ENCODE assay signal across 24 cellular contexts in the genomic region with DNA sequence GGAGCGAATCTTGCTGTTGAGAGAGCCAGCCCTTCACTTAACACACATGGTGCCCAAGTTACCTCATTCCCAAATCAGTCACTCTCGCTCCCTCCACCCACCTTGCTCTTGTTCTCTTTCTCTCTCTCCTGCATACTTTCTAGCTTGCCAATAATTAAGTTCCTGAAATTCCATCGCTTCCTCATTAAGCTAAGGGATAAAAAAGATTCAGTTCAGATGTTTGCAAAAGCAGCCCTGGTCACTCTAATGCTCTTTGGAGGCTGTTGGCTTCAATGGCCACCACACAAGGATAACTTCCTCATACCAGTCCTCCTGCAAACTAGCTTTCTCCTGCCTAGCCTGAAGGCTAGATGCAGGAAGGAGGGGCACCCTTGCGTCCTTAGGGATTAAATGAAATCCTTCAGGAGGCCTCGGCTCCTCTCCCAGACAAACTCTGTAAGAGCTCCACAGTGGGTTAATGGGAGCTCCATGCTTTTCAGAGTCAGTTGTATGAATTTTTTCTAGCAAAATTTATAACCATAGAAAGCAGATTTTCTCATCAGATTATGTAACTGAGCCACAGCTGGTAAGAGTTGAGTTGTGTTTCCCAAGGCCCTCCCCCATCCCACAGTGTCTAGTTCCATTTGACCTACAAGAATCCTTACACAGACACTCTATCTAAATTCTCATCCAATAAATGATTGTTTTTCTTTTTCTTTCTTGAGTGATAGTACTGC.
DNase-seq lines count a peak whose midpoint lies in the region; ATAC-seq and TF ChIP-seq lines count a peak whose summit lies in the region.
"Had no signal": no experiment of that assay in that cellular context is flagged by ENCODE, and none has a peak within 500 bp of the region (broad histone marks: within the 10 kb centered on the region; RNA-seq: fewer than 3 reads in every experiment).

No MANE protein-coding gene starts in this region.

- no peak overlapping the region for H3K4me3 ChIP-seq in Caco-2 (ENCODE audit: low read depth, low read length)
- no peak overlapping the region for H3K4me3 ChIP-seq in GM23338
- H3K4me3 ChIP-seq in osteoblast (ENCODE audit: insufficient read depth, low read length): no peak overlapping the region
- H3K4me3 ChIP-seq: stomach, upper lobe of left lung had no signal

- H3K4me3 Mint-ChIP-seq in Caco-2 (ENCODE audit: unreplicated experiment) (no peak overlapping the region), GM23338 (no peak overlapping the region), nephron (no peak overlapping the region)
- H3K4me3 Mint-ChIP-seq: neural crest cell; T-helper 1 cell treated with Interleukin-12 subunit alpha and Interleukin-12 subunit beta and Interleukin-4 antibody, amounts not matched to agents 30 μg/mL and 1 μg/mL, for 36 hours had no signal

- no peaks in the 10 kb centered on the region for H3K27me3 ChIP-seq in Caco-2 (replicated peaks; ENCODE audit: control insufficient read depth, insufficient read depth, low read length)
- no peaks in the 10 kb centered on the region for H3K27me3 ChIP-seq in GM23338 (ENCODE audit: insufficient read depth)
- H3K27me3 ChIP-seq in osteoblast (ENCODE audit: insufficient read depth, low read length): peaks cover under 1% of the 10 kb centered on the region
- H3K27me3 ChIP-seq: stomach, upper lobe of left lung had no signal

- no peaks in the 10 kb centered on the region for H3K36me3 ChIP-seq in Caco-2 (ENCODE audit: control insufficient read depth, insufficient read depth, low read length)
- no peaks in the 10 kb centered on the region for H3K36me3 ChIP-seq in GM23338 (ENCODE audit: insufficient read depth)
- no peaks in the 10 kb centered on the region for H3K36me3 ChIP-seq in osteoblast (ENCODE audit: insufficient read depth, low read length)
- H3K36me3 ChIP-seq: stomach, upper lobe of left lung, WERI-Rb-1 had no signal

- DNase-seq in Caco-2 (peak in 1 of 2 experiments; percentile 8), GM23338 (ENCODE audit: low spot score) (no peak), dedifferentiated amniotic fluid mesenchymal stem cell (ENCODE audit: extremely low spot score) (peak; percentile 58), osteoblast (ENCODE audit: insufficient read length, low spot score, missing footprints) (no peak), DMS79 treated with DMSO at 0.1 percent for 48 hours (lab: John Stamatoyannopoulos, UW) (no peak)
- no peak for DNase-seq in stimulated activated CD4-positive, alpha-beta T cell treated with anti-CD3 and anti-CD28 coated beads, Interleukin-4, amount 100 ng/mL, for 1 hour
- DNase-seq: activated CD4-positive, alpha-beta T cell treated with anti-CD3 and anti-CD28 coated beads, Interleukin-2, amount 50 U/mL, for 1 hour; activated CD8-positive, alpha-beta memory T cell treated with anti-CD3 and anti-CD28 coated beads, Interleukin-2, amount 50 U/mL, for 4 hours; activated gamma-delta T cell; caudate nucleus; EL; HCEC 1CT; left colon; NCI-H2081; NCI-H524; SHP77; stomach; upper lobe of left lung; WERI-Rb-1 had no signal

- peak overlapping the region; percentile 17 for H3K27ac Mint-ChIP-seq in Caco-2 (ENCODE audit: unreplicated experiment)
- H3K27ac Mint-ChIP-seq in GM23338: no peak overlapping the region
- peak overlapping the region; percentile 8 to 20 (median 15) for H3K27ac Mint-ChIP-seq in nephron
- H3K27ac Mint-ChIP-seq: T-helper 1 cell treated with Interleukin-12 subunit alpha and Interleukin-12 subunit beta and Interleukin-4 antibody, amounts not matched to agents 30 μg/mL and 1 μg/mL, for 36 hours had no signal

- CTCF ChIA-PET in Caco-2 (lab: Charles Lee): no interaction called here

- POLR2A ChIA-PET in Caco-2 (lab: Charles Lee): no interaction called here

- H3K27me3 Mint-ChIP-seq in Caco-2 (ENCODE audit: insufficient read depth, unreplicated experiment) (peaks cover 2% of the 10 kb centered on the region), GM23338 (ENCODE audit: insufficient read depth, low read depth, poor library complexity) (peaks cover 3% of the 10 kb centered on the region), nephron (ENCODE audit: low read depth) (peaks cover 12% of the 10 kb centered on the region)

- no TSS peak for BruUV-seq in Caco-2 (replicated peaks; lab: Mats Ljungman, UMichigan)

- H3K79me2 ChIP-seq in GM23338 (replicated peaks; ENCODE audit: insufficient read depth) (no peaks in the 10 kb centered on the region), osteoblast (ENCODE audit: insufficient read depth, low read length) (no peaks in the 10 kb centered on the region)

- ATAC-seq in GM23338: no peak
- ATAC-seq: left colon had no signal

- H3K9me3 ChIP-seq in Caco-2 (no peaks in the 10 kb centered on the region), osteoblast (ENCODE audit: low read depth, low read length) (no peaks in the 10 kb centered on the region)
- H3K9me3 ChIP-seq: stomach, upper lobe of left lung had no signal

- TF ChIP-seq CTCF in Caco-2 (IDR thresholded peaks at IDR 0.05; ENCODE audit: insufficient read depth in 1 of 2, low read depth in 1 of 2, low read length in 1 of 2, severe bottlenecking in 1 of 2, unreplicated experiment in 1 of 2): no peak
- no peak for TF ChIP-seq CTCF in GM23338 (conservative IDR thresholded peaks at IDR 0.05; ENCODE audit: low read depth in 2 of 2)
- TF ChIP-seq CTCF in nephron (IDR thresholded peaks at IDR 0.05; ENCODE audit: unreplicated experiment in 3 of 3): no peak
- TF ChIP-seq CTCF in osteoblast (IDR thresholded peaks at IDR 0.05; ENCODE audit: extremely low read depth, low read depth, low read length): no peak

- H3K4me2 ChIP-seq in GM23338: no peak overlapping the region
- no peak overlapping the region for H3K4me2 ChIP-seq in osteoblast (ENCODE audit: insufficient read depth, low read length)
- H3K4me2 ChIP-seq: KMS-11 had no signal

- no peaks in the 10 kb centered on the region for H3F3A ChIP-seq in GM23338 (replicated peaks; ENCODE audit: low read depth)

- H3K4me1 Mint-ChIP-seq in Caco-2 (ENCODE audit: low read depth, unreplicated experiment) (peaks cover 6% of the 10 kb centered on the region), GM23338 (peaks cover 26% of the 10 kb centered on the region), nephron (peaks cover 29% of the 10 kb centered on the region)

- H2AFZ ChIP-seq in GM23338: peak overlapping the region; percentile 39; the same call in 1 of the 2 replicates
- no peak overlapping the region for H2AFZ ChIP-seq in osteoblast (ENCODE audit: low read length)

- H3K4me1 ChIP-seq in Caco-2 (no peaks in the 10 kb centered on the region; the same call in 1 of the 2 replicates), GM23338 (ENCODE audit: insufficient read depth) (peaks cover 21% of the 10 kb centered on the region), osteoblast (ENCODE audit: insufficient read depth, low read length) (no peaks in the 10 kb centered on the region)
- H3K4me1 ChIP-seq: stomach, upper lobe of left lung had no signal

- H3K9me3 Mint-ChIP-seq in Caco-2 (ENCODE audit: unreplicated experiment): no peaks in the 10 kb centered on the region
- H3K9me3 Mint-ChIP-seq in GM23338: peaks cover 3% of the 10 kb centered on the region; the same call in 1 of the 3 replicates
- H3K9me3 Mint-ChIP-seq in nephron: no peaks in the 10 kb centered on the region
- H3K9me3 Mint-ChIP-seq: neural crest cell; T-helper 1 cell treated with Interleukin-12 subunit alpha and Interleukin-12 subunit beta and Interleukin-4 antibody, amounts not matched to agents 30 μg/mL and 1 μg/mL, for 36 hours had no signal

- intact Hi-C loops in Caco-2 (cut with micrococcal nuclease; ENCODE audit: unreplicated experiment): no loop called here

- H3K9me2 ChIP-seq in GM23338 (ENCODE audit: insufficient read depth): 0 out of 2 replicates have a peak, but pooled peaks cover 8% of the 10 kb centered on the region

- H4K20me1 ChIP-seq in GM23338 (replicated peaks; ENCODE audit: insufficient read depth) (no peaks in the 10 kb centered on the region), osteoblast (ENCODE audit: insufficient read depth, low read length) (no peaks in the 10 kb centered on the region)

- H3K27ac ChIP-seq in GM23338 (ENCODE audit: low read depth) (no peak overlapping the region), osteoblast (ENCODE audit: low read depth, low read length) (no peak overlapping the region)
- H3K27ac ChIP-seq: epithelial cell of prostate, KMS-11, stomach, upper lobe of left lung, WERI-Rb-1 had no signal

- H3K36me3 Mint-ChIP-seq in Caco-2 (ENCODE audit: insufficient read depth, unreplicated experiment): peaks cover 5% of the 10 kb centered on the region
- no peaks in the 10 kb centered on the region for H3K36me3 Mint-ChIP-seq in GM23338 (ENCODE audit: low read depth)
- H3K36me3 Mint-ChIP-seq in nephron (ENCODE audit: low read depth): no peaks in the 10 kb centered on the region

TF ChIP-seq in GM23338, 12 proteins besides CTCF, POLR2A, EP300 and RAD21 (continues in another document):
- TF ChIP-seq, protein P1, sequence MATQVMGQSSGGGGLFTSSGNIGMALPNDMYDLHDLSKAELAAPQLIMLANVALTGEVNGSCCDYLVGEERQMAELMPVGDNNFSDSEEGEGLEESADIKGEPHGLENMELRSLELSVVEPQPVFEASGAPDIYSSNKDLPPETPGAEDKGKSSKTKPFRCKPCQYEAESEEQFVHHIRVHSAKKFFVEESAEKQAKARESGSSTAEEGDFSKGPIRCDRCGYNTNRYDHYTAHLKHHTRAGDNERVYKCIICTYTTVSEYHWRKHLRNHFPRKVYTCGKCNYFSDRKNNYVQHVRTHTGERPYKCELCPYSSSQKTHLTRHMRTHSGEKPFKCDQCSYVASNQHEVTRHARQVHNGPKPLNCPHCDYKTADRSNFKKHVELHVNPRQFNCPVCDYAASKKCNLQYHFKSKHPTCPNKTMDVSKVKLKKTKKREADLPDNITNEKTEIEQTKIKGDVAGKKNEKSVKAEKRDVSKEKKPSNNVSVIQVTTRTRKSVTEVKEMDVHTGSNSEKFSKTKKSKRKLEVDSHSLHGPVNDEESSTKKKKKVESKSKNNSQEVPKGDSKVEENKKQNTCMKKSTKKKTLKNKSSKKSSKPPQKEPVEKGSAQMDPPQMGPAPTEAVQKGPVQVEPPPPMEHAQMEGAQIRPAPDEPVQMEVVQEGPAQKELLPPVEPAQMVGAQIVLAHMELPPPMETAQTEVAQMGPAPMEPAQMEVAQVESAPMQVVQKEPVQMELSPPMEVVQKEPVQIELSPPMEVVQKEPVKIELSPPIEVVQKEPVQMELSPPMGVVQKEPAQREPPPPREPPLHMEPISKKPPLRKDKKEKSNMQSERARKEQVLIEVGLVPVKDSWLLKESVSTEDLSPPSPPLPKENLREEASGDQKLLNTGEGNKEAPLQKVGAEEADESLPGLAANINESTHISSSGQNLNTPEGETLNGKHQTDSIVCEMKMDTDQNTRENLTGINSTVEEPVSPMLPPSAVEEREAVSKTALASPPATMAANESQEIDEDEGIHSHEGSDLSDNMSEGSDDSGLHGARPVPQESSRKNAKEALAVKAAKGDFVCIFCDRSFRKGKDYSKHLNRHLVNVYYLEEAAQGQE (IDR thresholded peaks at IDR 0.05; ENCODE audit: unreplicated experiment): no peak
- TF ChIP-seq NANOG (IDR thresholded peaks at IDR 0.05; ENCODE audit: borderline replicate concordance): no peak
